In the genomic region with DNA sequence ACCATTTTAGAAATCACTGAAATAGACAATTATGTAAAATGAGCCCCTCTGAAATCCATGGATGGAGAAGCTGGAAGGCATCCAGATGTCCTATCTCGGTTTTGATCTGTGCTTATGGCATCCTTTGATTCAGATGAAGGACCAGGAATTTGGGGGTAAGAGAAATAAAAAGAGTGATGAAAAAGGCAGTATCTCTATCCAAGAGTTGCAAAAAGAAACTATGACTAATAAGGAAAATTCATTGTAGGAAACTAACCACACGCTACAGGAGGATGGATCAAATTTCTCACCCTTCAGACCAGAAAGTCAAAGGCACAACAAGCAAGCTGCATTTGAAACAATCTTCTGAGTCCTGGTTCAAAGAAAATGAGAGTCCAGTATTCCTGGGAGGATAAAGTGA, we compare ENCODE assay signal across 1 cellular context.
TF ChIP-seq lines count a peak whose summit lies in the region.

No MANE protein-coding gene starts in this region.

TF ChIP-seq in SK-N-SH, 30 proteins besides CTCF, POLR2A, EP300 and RAD21 (continued from another document):
- TF ChIP-seq, protein P1, sequence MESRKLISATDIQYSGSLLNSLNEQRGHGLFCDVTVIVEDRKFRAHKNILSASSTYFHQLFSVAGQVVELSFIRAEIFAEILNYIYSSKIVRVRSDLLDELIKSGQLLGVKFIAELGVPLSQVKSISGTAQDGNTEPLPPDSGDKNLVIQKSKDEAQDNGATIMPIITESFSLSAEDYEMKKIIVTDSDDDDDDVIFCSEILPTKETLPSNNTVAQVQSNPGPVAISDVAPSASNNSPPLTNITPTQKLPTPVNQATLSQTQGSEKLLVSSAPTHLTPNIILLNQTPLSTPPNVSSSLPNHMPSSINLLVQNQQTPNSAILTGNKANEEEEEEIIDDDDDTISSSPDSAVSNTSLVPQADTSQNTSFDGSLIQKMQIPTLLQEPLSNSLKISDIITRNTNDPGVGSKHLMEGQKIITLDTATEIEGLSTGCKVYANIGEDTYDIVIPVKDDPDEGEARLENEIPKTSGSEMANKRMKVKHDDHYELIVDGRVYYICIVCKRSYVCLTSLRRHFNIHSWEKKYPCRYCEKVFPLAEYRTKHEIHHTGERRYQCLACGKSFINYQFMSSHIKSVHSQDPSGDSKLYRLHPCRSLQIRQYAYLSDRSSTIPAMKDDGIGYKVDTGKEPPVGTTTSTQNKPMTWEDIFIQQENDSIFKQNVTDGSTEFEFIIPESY (IDR thresholded peaks at IDR 0.05; ENCODE audit: borderline replicate concordance, low read depth): no peak
- TF ChIP-seq YY1 (IDR thresholded peaks at IDR 0.05; ENCODE audit: low read depth) (no peak), FOSL2 (IDR thresholded peaks at IDR 0.05; ENCODE audit: borderline replicate concordance, low read depth) (peak; percentile 43; the same call in 1 of the 2 replicates), FOXJ3 (CRISPR knock-in tag; IDR thresholded peaks at IDR 0.05) (no peak), FOXM1 (IDR thresholded peaks at IDR 0.05; ENCODE audit: low read depth) (no peak), ELF1 (IDR thresholded peaks at IDR 0.05) (no peak), EZH2phosphoT487 (IDR thresholded peaks at IDR 0.05; ENCODE audit: borderline replicate concordance, low read depth) (no peak), POLR2AphosphoS5 (IDR thresholded peaks at IDR 0.05; ENCODE audit: low read depth, low read length) (peak; percentile 28; the same call in 1 of the 2 replicates), MEF2A (IDR thresholded peaks at IDR 0.05; ENCODE audit: borderline replicate concordance, low read depth) (no peak), TAF1 (IDR thresholded peaks at IDR 0.05; ENCODE audit: borderline replicate concordance, low read depth, low read length) (no peak), SIN3A (IDR thresholded peaks at IDR 0.05; ENCODE audit: borderline replicate concordance, low read depth, low read length) (no peak), RFX5 (IDR thresholded peaks at IDR 0.05; ENCODE audit: low read length) (no peak), TEAD4 (IDR thresholded peaks at IDR 0.05; ENCODE audit: borderline replicate concordance, insufficient read depth) (peak; percentile 57; the same call in 1 of the 2 replicates), RCOR1 (IDR thresholded peaks at IDR 0.05; ENCODE audit: low read length) (no peak), NFIC (IDR thresholded peaks at IDR 0.05; ENCODE audit: borderline replicate concordance) (peak; percentile 80), MXI1 (IDR thresholded peaks at IDR 0.05; ENCODE audit: low read depth, low read length) (no peak), GATA2 (CRISPR knock-in tag; IDR thresholded peaks at IDR 0.05) (no peak), RXRA (IDR thresholded peaks at IDR 0.05; ENCODE audit: borderline replicate concordance, low read depth) (no peak)
- TF ChIP-seq, protein P2, sequence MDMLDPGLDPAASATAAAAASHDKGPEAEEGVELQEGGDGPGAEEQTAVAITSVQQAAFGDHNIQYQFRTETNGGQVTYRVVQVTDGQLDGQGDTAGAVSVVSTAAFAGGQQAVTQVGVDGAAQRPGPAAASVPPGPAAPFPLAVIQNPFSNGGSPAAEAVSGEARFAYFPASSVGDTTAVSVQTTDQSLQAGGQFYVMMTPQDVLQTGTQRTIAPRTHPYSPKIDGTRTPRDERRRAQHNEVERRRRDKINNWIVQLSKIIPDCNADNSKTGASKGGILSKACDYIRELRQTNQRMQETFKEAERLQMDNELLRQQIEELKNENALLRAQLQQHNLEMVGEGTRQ (IDR thresholded peaks at IDR 0.05; ENCODE audit: borderline replicate concordance, low read depth, low read length): no peak
- TF ChIP-seq, protein P3, sequence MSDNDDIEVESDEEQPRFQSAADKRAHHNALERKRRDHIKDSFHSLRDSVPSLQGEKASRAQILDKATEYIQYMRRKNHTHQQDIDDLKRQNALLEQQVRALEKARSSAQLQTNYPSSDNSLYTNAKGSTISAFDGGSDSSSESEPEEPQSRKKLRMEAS (IDR thresholded peaks at IDR 0.05; ENCODE audit: low read depth): no peak
- TF ChIP-seq, protein P4, sequence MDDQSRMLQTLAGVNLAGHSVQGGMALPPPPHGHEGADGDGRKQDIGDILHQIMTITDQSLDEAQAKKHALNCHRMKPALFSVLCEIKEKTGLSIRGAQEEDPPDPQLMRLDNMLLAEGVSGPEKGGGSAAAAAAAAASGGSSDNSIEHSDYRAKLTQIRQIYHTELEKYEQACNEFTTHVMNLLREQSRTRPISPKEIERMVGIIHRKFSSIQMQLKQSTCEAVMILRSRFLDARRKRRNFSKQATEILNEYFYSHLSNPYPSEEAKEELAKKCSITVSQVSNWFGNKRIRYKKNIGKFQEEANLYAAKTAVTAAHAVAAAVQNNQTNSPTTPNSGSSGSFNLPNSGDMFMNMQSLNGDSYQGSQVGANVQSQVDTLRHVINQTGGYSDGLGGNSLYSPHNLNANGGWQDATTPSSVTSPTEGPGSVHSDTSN (IDR thresholded peaks at IDR 0.05): peak; percentile 36
- TF ChIP-seq, protein P5, sequence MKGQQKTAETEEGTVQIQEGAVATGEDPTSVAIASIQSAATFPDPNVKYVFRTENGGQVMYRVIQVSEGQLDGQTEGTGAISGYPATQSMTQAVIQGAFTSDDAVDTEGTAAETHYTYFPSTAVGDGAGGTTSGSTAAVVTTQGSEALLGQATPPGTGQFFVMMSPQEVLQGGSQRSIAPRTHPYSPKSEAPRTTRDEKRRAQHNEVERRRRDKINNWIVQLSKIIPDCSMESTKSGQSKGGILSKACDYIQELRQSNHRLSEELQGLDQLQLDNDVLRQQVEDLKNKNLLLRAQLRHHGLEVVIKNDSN (IDR thresholded peaks at IDR 0.05; ENCODE audit: borderline replicate concordance, low read depth): no peak
- TF ChIP-seq, protein P6, sequence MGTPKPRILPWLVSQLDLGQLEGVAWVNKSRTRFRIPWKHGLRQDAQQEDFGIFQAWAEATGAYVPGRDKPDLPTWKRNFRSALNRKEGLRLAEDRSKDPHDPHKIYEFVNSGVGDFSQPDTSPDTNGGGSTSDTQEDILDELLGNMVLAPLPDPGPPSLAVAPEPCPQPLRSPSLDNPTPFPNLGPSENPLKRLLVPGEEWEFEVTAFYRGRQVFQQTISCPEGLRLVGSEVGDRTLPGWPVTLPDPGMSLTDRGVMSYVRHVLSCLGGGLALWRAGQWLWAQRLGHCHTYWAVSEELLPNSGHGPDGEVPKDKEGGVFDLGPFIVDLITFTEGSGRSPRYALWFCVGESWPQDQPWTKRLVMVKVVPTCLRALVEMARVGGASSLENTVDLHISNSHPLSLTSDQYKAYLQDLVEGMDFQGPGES (IDR thresholded peaks at IDR 0.05; ENCODE audit: low read depth, low read length): no peak
